1 cellular context compared by ENCODE assay signal in the genomic region with DNA sequence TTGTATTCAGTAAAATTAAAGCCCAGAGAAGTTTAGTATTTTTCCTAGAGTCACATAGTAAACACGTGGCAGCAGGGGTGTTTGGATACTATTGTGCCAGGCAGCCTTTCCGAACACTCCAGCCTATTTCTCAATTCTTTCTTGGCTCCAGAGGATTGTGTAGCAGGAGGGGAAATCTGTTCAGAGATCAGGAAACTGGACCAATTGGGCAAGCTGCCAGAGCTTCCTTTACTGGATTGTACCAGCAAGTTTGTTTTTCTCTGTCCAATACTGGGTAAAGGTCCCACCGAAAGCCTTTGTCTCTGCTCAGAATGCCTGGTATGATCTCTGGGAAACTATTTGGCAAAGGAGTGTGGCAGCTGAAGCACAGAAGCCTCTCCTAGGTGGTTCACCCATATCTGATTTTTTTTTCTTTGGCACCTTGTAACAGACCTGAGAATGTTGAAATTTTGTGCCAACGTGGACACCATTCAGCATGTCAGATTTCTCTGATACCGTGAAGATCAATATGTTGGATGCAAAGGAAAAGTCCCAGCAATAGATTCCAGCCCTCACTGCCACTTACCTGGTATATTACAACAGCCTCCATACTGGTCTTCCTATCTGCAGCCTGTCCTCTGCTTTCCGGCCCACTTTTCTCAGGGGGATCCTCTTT.
TF ChIP-seq lines count a peak whose summit lies in the region.

No MANE protein-coding gene starts in this region.

TF ChIP-seq in HepG2, 621 proteins besides CTCF, POLR2A, EP300 and RAD21 (continued from another document and continues in another):
- TF ChIP-seq BHLHE40 (IDR thresholded peaks at IDR 0.05; ENCODE audit: low read length) (0 out of 2 replicates have a peak, but pooled peaks have one; percentile 14), SMAD3 (CRISPR knock-in tag; IDR thresholded peaks at IDR 0.05) (0 out of 2 replicates have a peak, but pooled peaks have one; percentile 59), ZNF564 (CRISPR knock-in tag; IDR thresholded peaks at IDR 0.05) (no peak), FOXP1 (IDR thresholded peaks at IDR 0.05) (no peak), FOXP1 (CRISPR knock-in tag; IDR thresholded peaks at IDR 0.05) (peak; percentile 15; the same call in 1 of the 2 replicates), CREM (IDR thresholded peaks at IDR 0.05) (peak; percentile 9; the same call in 1 of the 2 replicates), CREM (CRISPR knock-in tag; IDR thresholded peaks at IDR 0.05) (no peak), MEIS2 (CRISPR knock-in tag; IDR thresholded peaks at IDR 0.05) (0 out of 2 replicates have a peak, but pooled peaks have one; percentile 32), ZNF124 (CRISPR knock-in tag; IDR thresholded peaks at IDR 0.05) (peak; percentile 71; the same call in 1 of the 2 replicates), PITX1 (CRISPR knock-in tag; IDR thresholded peaks at IDR 0.05) (0 out of 2 replicates have a peak, but pooled peaks have one; percentile 35), KAT8 (CRISPR knock-in tag; IDR thresholded peaks at IDR 0.05) (peak; percentile 32; the same call in 1 of the 2 replicates), PHF21A (CRISPR knock-in tag; IDR thresholded peaks at IDR 0.05) (peak; percentile 78), MED1 (CRISPR knock-in tag; IDR thresholded peaks at IDR 0.05) (peak; percentile 70), RARA (CRISPR knock-in tag; IDR thresholded peaks at IDR 0.05) (peak; percentile 52; the same call in 1 of the 2 replicates), ZNF263 (CRISPR knock-in tag; IDR thresholded peaks at IDR 0.05) (no peak), ZNF264 (CRISPR knock-in tag; IDR thresholded peaks at IDR 0.05) (0 out of 2 replicates have a peak, but pooled peaks have one; percentile 59), SOX6 (IDR thresholded peaks at IDR 0.05) (no peak), SOX6 (CRISPR knock-in tag; IDR thresholded peaks at IDR 0.05) (peak; percentile 91), ZMYM4 (CRISPR knock-in tag; IDR thresholded peaks at IDR 0.05) (peak; percentile 68), BCL6 (CRISPR knock-in tag; IDR thresholded peaks at IDR 0.05) (peak; percentile 80), ZNF878 (CRISPR knock-in tag; IDR thresholded peaks at IDR 0.05) (no peak), RFXAP (CRISPR knock-in tag; IDR thresholded peaks at IDR 0.05; ENCODE audit: borderline replicate concordance) (0 out of 2 replicates have a peak, but pooled peaks have one; percentile 38), NFE2L1 (CRISPR knock-in tag; IDR thresholded peaks at IDR 0.05; ENCODE audit: borderline replicate concordance) (no peak), EZH2 (conservative IDR thresholded peaks at IDR 0.05; ENCODE audit: low read depth, low read length) (no peak), LCORL (IDR thresholded peaks at IDR 0.05) (no peak), LCORL (CRISPR knock-in tag; IDR thresholded peaks at IDR 0.05) (peak; percentile 46; the same call in 1 of the 2 replicates), ZMAT3 (CRISPR knock-in tag; conservative IDR thresholded peaks at IDR 0.05) (0 out of 2 replicates have a peak, but pooled peaks have one; percentile 39), ZNF619 (CRISPR knock-in tag; IDR thresholded peaks at IDR 0.05) (no peak), PPARG (CRISPR knock-in tag; conservative IDR thresholded peaks at IDR 0.05) (peak; percentile 83), ZNF792 (CRISPR knock-in tag; IDR thresholded peaks at IDR 0.05) (0 out of 2 replicates have a peak, but pooled peaks have one; percentile 25), ZNF205 (CRISPR knock-in tag; IDR thresholded peaks at IDR 0.05) (peak; percentile 28; the same call in 1 of the 2 replicates), ZNF703 (CRISPR knock-in tag; IDR thresholded peaks at IDR 0.05; ENCODE audit: borderline replicate concordance) (no peak), ISL2 (CRISPR knock-in tag; IDR thresholded peaks at IDR 0.05) (peak; percentile 69), CEBPB (IDR thresholded peaks at IDR 0.05; ENCODE audit: borderline replicate concordance, low read depth, low read length) (peak; percentile 74), KLF12 (CRISPR knock-in tag; IDR thresholded peaks at IDR 0.05; ENCODE audit: borderline replicate concordance) (0 out of 2 replicates have a peak, but pooled peaks have one; percentile 38), SMC3 (IDR thresholded peaks at IDR 0.05; ENCODE audit: low read length) (no peak), MEF2D (CRISPR knock-in tag; IDR thresholded peaks at IDR 0.05) (peak; percentile 53; the same call in 1 of the 2 replicates), TCF7L2 (IDR thresholded peaks at IDR 0.05; ENCODE audit: low read depth, low read length) (no peak), STAG1 (CRISPR knock-in tag; IDR thresholded peaks at IDR 0.05) (peak; percentile 27), ZNF441 (CRISPR knock-in tag; IDR thresholded peaks at IDR 0.05; ENCODE audit: borderline replicate concordance) (0 out of 2 replicates have a peak, but pooled peaks have one; percentile 31), ZNF484 (CRISPR knock-in tag; IDR thresholded peaks at IDR 0.05; ENCODE audit: borderline replicate concordance, low read depth) (no peak), FOXC1 (CRISPR knock-in tag; IDR thresholded peaks at IDR 0.05; ENCODE audit: borderline replicate concordance) (no peak), REXO4 (CRISPR knock-in tag; IDR thresholded peaks at IDR 0.05; ENCODE audit: borderline replicate concordance) (no peak), CEBPG (CRISPR knock-in tag; IDR thresholded peaks at IDR 0.05) (peak; percentile 81), ZNF383 (CRISPR knock-in tag; IDR thresholded peaks at IDR 0.05; ENCODE audit: borderline replicate concordance) (no peak), ZFP90 (CRISPR knock-in tag; IDR thresholded peaks at IDR 0.05; ENCODE audit: borderline replicate concordance) (0 out of 2 replicates have a peak, but pooled peaks have one; percentile 30)
- TF ChIP-seq, protein P1, sequence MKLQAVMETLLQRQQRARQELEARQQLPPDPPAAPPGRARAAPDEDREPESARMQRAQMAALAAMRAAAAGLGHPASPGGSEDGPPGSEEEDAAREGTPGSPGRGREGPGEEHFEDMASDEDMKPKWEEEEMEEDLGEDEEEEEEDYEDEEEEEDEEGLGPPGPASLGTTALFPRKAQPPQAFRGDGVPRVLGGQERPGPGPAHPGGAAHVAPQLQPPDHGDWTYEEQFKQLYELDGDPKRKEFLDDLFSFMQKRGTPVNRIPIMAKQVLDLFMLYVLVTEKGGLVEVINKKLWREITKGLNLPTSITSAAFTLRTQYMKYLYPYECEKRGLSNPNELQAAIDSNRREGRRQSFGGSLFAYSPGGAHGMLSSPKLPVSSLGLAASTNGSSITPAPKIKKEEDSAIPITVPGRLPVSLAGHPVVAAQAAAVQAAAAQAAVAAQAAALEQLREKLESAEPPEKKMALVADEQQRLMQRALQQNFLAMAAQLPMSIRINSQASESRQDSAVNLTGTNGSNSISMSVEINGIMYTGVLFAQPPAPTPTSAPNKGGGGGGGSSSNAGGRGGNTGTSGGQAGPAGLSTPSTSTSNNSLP (IDR thresholded peaks at IDR 0.05; ENCODE audit: low read depth, low read length) = no peak
- TF ChIP-seq, protein P2, sequence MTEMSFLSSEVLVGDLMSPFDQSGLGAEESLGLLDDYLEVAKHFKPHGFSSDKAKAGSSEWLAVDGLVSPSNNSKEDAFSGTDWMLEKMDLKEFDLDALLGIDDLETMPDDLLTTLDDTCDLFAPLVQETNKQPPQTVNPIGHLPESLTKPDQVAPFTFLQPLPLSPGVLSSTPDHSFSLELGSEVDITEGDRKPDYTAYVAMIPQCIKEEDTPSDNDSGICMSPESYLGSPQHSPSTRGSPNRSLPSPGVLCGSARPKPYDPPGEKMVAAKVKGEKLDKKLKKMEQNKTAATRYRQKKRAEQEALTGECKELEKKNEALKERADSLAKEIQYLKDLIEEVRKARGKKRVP (CRISPR knock-in tag; IDR thresholded peaks at IDR 0.05) = no peak
- TF ChIP-seq, protein P3, sequence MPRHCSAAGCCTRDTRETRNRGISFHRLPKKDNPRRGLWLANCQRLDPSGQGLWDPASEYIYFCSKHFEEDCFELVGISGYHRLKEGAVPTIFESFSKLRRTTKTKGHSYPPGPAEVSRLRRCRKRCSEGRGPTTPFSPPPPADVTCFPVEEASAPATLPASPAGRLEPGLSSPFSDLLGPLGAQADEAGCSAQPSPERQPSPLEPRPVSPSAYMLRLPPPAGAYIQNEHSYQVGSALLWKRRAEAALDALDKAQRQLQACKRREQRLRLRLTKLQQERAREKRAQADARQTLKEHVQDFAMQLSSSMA (CRISPR knock-in tag; IDR thresholded peaks at IDR 0.05) = 0 out of 2 replicates have a peak, but pooled peaks have one; percentile 34
- TF ChIP-seq, protein P4, sequence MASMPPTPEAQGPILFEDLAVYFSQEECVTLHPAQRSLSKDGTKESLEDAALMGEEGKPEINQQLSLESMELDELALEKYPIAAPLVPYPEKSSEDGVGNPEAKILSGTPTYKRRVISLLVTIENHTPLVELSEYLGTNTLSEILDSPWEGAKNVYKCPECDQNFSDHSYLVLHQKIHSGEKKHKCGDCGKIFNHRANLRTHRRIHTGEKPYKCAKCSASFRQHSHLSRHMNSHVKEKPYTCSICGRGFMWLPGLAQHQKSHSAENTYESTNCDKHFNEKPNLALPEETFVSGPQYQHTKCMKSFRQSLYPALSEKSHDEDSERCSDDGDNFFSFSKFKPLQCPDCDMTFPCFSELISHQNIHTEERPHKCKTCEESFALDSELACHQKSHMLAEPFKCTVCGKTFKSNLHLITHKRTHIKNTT (CRISPR knock-in tag; IDR thresholded peaks at IDR 0.05) = no peak
- TF ChIP-seq, protein P5, sequence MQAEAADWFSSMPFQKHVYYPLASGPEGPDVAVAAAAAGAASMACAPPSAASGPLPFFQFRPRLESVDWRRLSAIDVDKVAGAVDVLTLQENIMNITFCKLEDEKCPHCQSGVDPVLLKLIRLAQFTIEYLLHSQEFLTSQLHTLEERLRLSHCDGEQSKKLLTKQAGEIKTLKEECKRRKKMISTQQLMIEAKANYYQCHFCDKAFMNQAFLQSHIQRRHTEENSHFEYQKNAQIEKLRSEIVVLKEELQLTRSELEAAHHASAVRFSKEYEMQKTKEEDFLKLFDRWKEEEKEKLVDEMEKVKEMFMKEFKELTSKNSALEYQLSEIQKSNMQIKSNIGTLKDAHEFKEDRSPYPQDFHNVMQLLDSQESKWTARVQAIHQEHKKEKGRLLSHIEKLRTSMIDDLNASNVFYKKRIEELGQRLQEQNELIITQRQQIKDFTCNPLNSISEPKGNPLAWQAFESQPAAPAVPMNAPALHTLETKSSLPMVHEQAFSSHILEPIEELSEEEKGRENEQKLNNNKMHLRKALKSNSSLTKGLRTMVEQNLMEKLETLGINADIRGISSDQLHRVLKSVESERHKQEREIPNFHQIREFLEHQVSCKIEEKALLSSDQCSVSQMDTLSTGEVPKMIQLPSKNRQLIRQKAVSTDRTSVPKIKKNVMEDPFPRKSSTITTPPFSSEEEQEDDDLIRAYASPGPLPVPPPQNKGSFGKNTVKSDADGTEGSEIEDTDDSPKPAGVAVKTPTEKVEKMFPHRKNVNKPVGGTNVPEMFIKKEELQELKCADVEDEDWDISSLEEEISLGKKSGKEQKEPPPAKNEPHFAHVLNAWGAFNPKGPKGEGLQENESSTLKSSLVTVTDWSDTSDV (CRISPR knock-in tag; IDR thresholded peaks at IDR 0.05) = no peak
- TF ChIP-seq, protein P6, sequence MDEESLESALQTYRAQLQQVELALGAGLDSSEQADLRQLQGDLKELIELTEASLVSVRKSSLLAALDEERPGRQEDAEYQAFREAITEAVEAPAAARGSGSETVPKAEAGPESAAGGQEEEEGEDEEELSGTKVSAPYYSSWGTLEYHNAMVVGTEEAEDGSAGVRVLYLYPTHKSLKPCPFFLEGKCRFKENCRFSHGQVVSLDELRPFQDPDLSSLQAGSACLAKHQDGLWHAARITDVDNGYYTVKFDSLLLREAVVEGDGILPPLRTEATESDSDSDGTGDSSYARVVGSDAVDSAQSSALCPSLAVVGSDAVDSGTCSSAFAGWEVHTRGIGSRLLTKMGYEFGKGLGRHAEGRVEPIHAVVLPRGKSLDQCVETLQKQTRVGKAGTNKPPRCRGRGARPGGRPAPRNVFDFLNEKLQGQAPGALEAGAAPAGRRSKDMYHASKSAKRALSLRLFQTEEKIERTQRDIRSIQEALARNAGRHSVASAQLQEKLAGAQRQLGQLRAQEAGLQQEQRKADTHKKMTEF (CRISPR knock-in tag; IDR thresholded peaks at IDR 0.05) = peak; percentile 57; the same call in 1 of the 2 replicates
- TF ChIP-seq, protein P7, sequence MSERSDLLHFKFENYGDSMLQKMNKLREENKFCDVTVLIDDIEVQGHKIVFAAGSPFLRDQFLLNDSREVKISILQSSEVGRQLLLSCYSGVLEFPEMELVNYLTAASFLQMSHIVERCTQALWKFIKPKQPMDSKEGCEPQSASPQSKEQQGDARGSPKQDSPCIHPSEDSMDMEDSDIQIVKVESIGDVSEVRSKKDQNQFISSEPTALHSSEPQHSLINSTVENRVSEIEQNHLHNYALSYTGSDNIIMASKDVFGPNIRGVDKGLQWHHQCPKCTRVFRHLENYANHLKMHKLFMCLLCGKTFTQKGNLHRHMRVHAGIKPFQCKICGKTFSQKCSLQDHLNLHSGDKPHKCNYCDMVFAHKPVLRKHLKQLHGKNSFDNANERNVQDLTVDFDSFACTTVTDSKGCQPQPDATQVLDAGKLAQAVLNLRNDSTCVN (CRISPR knock-in tag; IDR thresholded peaks at IDR 0.05; ENCODE audit: borderline replicate concordance) = 0 out of 2 replicates have a peak, but pooled peaks have one; percentile 24
- TF ChIP-seq, protein P8, sequence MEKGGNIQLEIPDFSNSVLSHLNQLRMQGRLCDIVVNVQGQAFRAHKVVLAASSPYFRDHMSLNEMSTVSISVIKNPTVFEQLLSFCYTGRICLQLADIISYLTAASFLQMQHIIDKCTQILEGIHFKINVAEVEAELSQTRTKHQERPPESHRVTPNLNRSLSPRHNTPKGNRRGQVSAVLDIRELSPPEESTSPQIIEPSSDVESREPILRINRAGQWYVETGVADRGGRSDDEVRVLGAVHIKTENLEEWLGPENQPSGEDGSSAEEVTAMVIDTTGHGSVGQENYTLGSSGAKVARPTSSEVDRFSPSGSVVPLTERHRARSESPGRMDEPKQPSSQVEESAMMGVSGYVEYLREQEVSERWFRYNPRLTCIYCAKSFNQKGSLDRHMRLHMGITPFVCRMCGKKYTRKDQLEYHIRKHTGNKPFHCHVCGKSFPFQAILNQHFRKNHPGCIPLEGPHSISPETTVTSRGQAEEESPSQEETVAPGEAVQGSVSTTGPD (CRISPR knock-in tag; IDR thresholded peaks at IDR 0.05) = peak; percentile 98
